ENCODE assay signal across 8 cellular contexts in the genomic region with DNA sequence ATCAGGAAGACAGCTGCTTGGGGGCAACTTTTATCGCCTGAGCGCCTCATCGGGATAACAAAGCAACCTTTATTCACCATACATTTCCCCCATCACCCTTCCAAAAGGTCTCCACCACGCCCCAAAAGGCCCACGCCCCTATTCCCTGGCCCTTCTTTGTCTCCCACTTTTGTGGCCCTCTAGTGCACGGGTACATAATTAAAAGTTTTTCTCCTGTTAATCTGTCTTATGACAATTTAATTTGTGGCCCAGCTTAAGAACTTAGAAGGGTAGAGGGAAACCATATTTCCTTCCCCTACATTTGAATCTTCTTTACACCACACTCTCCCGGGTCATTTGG. TPM values are rescaled to one million over a fixed set of nuclear protein-coding genes. Genes with fewer than 3 reads are reported as not detected.
DNase-seq lines count a peak whose midpoint lies in the region; ATAC-seq and TF ChIP-seq lines count a peak whose summit lies in the region.

No MANE protein-coding gene starts in this region.

- H3K4me1 ChIP-seq in H9 (ENCODE audit: insufficient read depth, low read length) (peaks cover 3% of the 10 kb centered on the region), body of pancreas (peaks cover 35% of the 10 kb centered on the region), upper lobe of left lung (peaks cover 22 to 37% (median 27%) of the 10 kb centered on the region in 4 donors)

- TF ChIP-seq POLR2A in body of pancreas (IDR thresholded peaks at IDR 0.05), result no peak
- TF ChIP-seq POLR2A in upper lobe of left lung (IDR thresholded peaks at IDR 0.05), result no peak

- H3K36me3 ChIP-seq in body of pancreas (replicated peaks in 1 of 2; ENCODE audit: insufficient read depth in 1 of 2, low read depth in 2 of 2) (no peaks in the 10 kb centered on the region), upper lobe of left lung (peaks cover 0 to under 1% (median under 1%) of the 10 kb centered on the region in 4 donors)

- H2AFZ ChIP-seq in H9 (ENCODE audit: low read length), result no peak overlapping the region

- H3K23ac ChIP-seq in H9 (ENCODE audit: insufficient read length, low read depth, low read length), result no peak overlapping the region

- H3K4me3 Mint-ChIP-seq in H9 (peak overlapping the region; percentile 90 to 94), memory B cell (peak overlapping the region; percentile 85)

- H3K27me3 Mint-ChIP-seq in H9 (ENCODE audit: low read depth) (peaks cover 41% of the 10 kb centered on the region), memory B cell (peaks cover 2% of the 10 kb centered on the region)

- peak; percentile 34 for DNase-seq in GM03348 (ENCODE audit: low spot score)
- no peak for DNase-seq in H9
- peak; percentile 39 for DNase-seq in NCI-H748 treated with DMSO at 0.1 percent for 48 hours (lab: John Stamatoyannopoulos, UW)
- DNase-seq in body of pancreas, result no peak
- peak in 1 of 2 donors; percentile 18 for DNase-seq in memory B cell (ENCODE audit: low spot score in 2 of 2)
- DNase-seq in upper lobe of left lung, result no peak
- DNase-seq in mesenteric fat pad (ENCODE audit: low spot score), result no peak
- DNase-seq in DMS79 treated with DMSO at 0.1 percent for 48 hours (lab: John Stamatoyannopoulos, UW), result no peak

- H3K4me3 ChIP-seq in body of pancreas (peak overlapping the region; percentile 64 to 99), upper lobe of left lung (peak overlapping the region; percentile 62 to 99 (median 98))

- H3K79me2 ChIP-seq in H9 (ENCODE audit: insufficient read depth, low read length), result peaks cover 2% of the 10 kb centered on the region; the same call in 1 of the 2 replicates

- H3K4me2 ChIP-seq in H9 (ENCODE audit: insufficient read depth, insufficient read length, low read length), result peak overlapping the region; percentile 79

- no peak overlapping the region for H2BK120ac ChIP-seq in H9 (ENCODE audit: low read depth, low read length, poor library complexity, severe bottlenecking)

- no peak overlapping the region for H2BK12ac ChIP-seq in H9 (ENCODE audit: insufficient read length, low read depth, low read length)

- peaks cover 0 to 3% (median 2%) of the 10 kb centered on the region in 3 experiments; a peak in 3 of 7 replicates for H3K36me3 Mint-ChIP-seq in H9 (ENCODE audit: insufficient read depth in 1 of 3, low read depth in 3 of 3)
- peaks cover 12% of the 10 kb centered on the region for H3K36me3 Mint-ChIP-seq in memory B cell

- no peak overlapping the region for H3T11ph ChIP-seq in H9 (ENCODE audit: low read length)

- H3K9me3 Mint-ChIP-seq in H9, result no peaks in the 10 kb centered on the region
- no peaks in the 10 kb centered on the region for H3K9me3 Mint-ChIP-seq in memory B cell

- no peak overlapping the region for H2BK5ac ChIP-seq in H9 (ENCODE audit: insufficient read length, low read length)

- H2BK20ac ChIP-seq in H9 (ENCODE audit: low read depth, low read length, poor library complexity, severe bottlenecking), result no peak overlapping the region

- no peak overlapping the region for H2BK15ac ChIP-seq in H9 (ENCODE audit: low read depth, low read length)

- ATAC-seq in body of pancreas (peak; percentile 10), memory B cell (ENCODE audit: low read depth) (peak; percentile 19), upper lobe of left lung (ENCODE audit: low FRiP score in 2 of 2) (peak in 1 of 2 donors; percentile 14)

- H4K91ac ChIP-seq in H9 (ENCODE audit: insufficient read length, low read depth, low read length), result no peak overlapping the region

- H3K9ac ChIP-seq in H9 (ENCODE audit: extremely low read depth, insufficient read length, low read length), result peak overlapping the region; percentile 63

- H3K18ac ChIP-seq in H9 (ENCODE audit: insufficient read length, low read depth, low read length), result no peak overlapping the region

- H3K79me1 ChIP-seq in H9 (ENCODE audit: insufficient read depth, low read depth, low read length, poor library complexity, severe bottlenecking), result peaks cover 11% of the 10 kb centered on the region

- H2AK5ac ChIP-seq in H9 (ENCODE audit: insufficient read length, low read length), result no peak overlapping the region

- H3K9me3 ChIP-seq in H9 (ENCODE audit: control insufficient read depth, low read depth, low read length) (no peaks in the 10 kb centered on the region), body of pancreas (no peaks in the 10 kb centered on the region), upper lobe of left lung (no peaks in the 10 kb centered on the region)

- intact Hi-C loops in body of pancreas (cut with DNase I), result no loop called here

- no peak overlapping the region for H3K4ac ChIP-seq in H9 (ENCODE audit: low read depth, low read length)

- H3K4me1 Mint-ChIP-seq in H9 (peaks cover 14 to 17% of the 10 kb centered on the region in 2 experiments), memory B cell (peaks cover 29% of the 10 kb centered on the region)

- no peaks in the 10 kb centered on the region for H4K20me1 ChIP-seq in H9 (ENCODE audit: control insufficient read depth, insufficient read depth, insufficient read length)

- TF ChIP-seq CTCF in H9 (conservative IDR thresholded peaks at IDR 0.05), result 0 out of 3 replicates have a peak, but pooled peaks have one; percentile 9
- peak in 1 of 7 experiments; percentile 15 for TF ChIP-seq CTCF in body of pancreas (IDR thresholded peaks at IDR 0.05)
- TF ChIP-seq CTCF in upper lobe of left lung (IDR thresholded peaks at IDR 0.05), result no peak

- no peak overlapping the region for H4K8ac ChIP-seq in H9 (replicated peaks; ENCODE audit: insufficient read length, low read depth, low read length)

- TF ChIP-seq EP300 in upper lobe of left lung (IDR thresholded peaks at IDR 0.05), result no peak

- peaks cover 3% of the 10 kb centered on the region; the same call in 1 of the 2 replicates for H3K27me3 ChIP-seq in H9 (ENCODE audit: insufficient read depth, low read length)
- H3K27me3 ChIP-seq in body of pancreas, result no peaks in the 10 kb centered on the region
- H3K27me3 ChIP-seq in upper lobe of left lung, result no peaks in the 10 kb centered on the region

- whole genome bisulfite sequencing in H9 (ENCODE audit: extremely low coverage, insufficient read length, low lambda C conversion rate), result no CpG with 5 or more reads among the region's 7 CpGs
- 0 to 1% methylated on average over 7 of the region's 7 CpGs for WGBS in body of pancreas, 2 donors
- WGBS in upper lobe of left lung, 2 donors, result 0 to 1% methylated on average over 7 of the region's 7 CpGs

- peaks cover 3% of the 10 kb centered on the region for H3K23me2 ChIP-seq in H9 (ENCODE audit: insufficient read length, low read depth, low read length, poor library complexity, severe bottlenecking)

- H3K27ac Mint-ChIP-seq in H9 (no peak overlapping the region), memory B cell (peak overlapping the region; percentile 72)

- H3K14ac ChIP-seq in H9 (ENCODE audit: insufficient read depth, low read length), result 0 out of 2 replicates have a peak overlapping the region, but pooled peaks have one; percentile 87

- no peak overlapping the region for H4K5ac ChIP-seq in H9 (ENCODE audit: insufficient read length, low read depth, low read length)

- H3K27ac ChIP-seq in H9 (ENCODE audit: insufficient read length, low read depth, low read length), result no peak overlapping the region
- peak overlapping the region in 3 of 4 donors; percentile 69 to 86 (median 72) for H3K27ac ChIP-seq in body of pancreas
- H3K27ac ChIP-seq in upper lobe of left lung, result peak overlapping the region; percentile 79 to 93 (median 83)

- no peak overlapping the region for H3K56ac ChIP-seq in H9 (ENCODE audit: insufficient read length, low read depth, low read length)

RNA-seq across cellular contexts. Expression of gene RP9, which starts 0.6 kb away (rescaled TPM):
- 13.5 and 16.2 TPM in 2 replicates for total RNA-seq in H9 (2021)
- total RNA-seq in body of pancreas, result 1 to 10 TPM; 5.2 to 9.6 TPM
- 10 to 100 TPM in 4 of 6 donors, 1 to 10 TPM in 2; 5.9 to 15.7 (median 11.9) TPM for total RNA-seq in upper lobe of left lung
- 8.0 TPM for total RNA-seq in mesenteric fat pad

RNA-seq across cellular contexts. Expression of gene BBS9, which starts 20.8 kb away (rescaled TPM):
- total RNA-seq in H9 (2021), result 26.4 and 29.7 TPM in 2 replicates
- total RNA-seq in body of pancreas, result 10 to 100 TPM; 14.2 to 23.6 TPM
- 10 to 100 TPM; 14.5 to 72.3 (median 20.6) TPM for total RNA-seq in upper lobe of left lung
- total RNA-seq in mesenteric fat pad, result 15.9 TPM

RNA-seq across cellular contexts. Expression of gene NT5C3A, which starts 46.0 kb away (rescaled TPM):
- total RNA-seq in H9 (2021) (22.1 and 22.9 TPM in 2 replicates), body of pancreas (10 to 100 TPM; 20.4 to 26.5 TPM), upper lobe of left lung (10 to 100 TPM; 18.4 to 52.3 (median 25.0) TPM), mesenteric fat pad (18.5 TPM)

Comparison
In these comparisons a context has a peak if more than half of its experiments do, and no peak if none do; other contexts are left out.
1. DNase-seq: peak in GM03348 (single experiment) and NCI-H748 treated with DMSO at 0.1 percent for 48 hours (single experiment); none in H9 (single experiment), body of pancreas (0 of 4), upper lobe of left lung (0 of 2), mesenteric fat pad (single experiment) and DMS79 treated with DMSO at 0.1 percent for 48 hours (single experiment).